Comparison of ENCODE assay signal across 19 cellular contexts in the genomic region with DNA sequence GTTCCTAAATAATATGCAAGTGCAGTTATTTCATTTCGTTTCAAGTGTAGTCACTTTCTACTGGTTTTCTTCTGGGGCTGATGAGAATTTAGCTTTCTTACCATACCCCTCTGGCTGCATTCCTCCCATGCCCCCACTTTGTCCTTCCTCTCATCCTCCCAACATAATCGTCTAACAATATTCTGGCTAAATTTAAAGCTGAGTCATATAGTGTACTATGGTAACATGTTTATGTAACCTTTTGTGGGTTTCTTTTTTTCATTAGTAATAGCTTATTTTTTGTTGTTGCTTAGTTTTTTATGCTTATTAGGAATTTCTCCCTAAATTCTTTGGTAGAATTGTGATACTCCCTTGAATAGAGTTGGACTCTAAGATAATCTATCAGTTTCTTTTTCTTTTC.
"Had no signal": no experiment of that assay in that cellular context is flagged by ENCODE, and none has a peak within 500 bp of the region (broad histone marks: within the 10 kb centered on the region; RNA-seq: fewer than 3 reads in every experiment).

No MANE protein-coding gene starts in this region.

- H3K27ac ChIP-seq: ascending aorta, cardiac muscle cell, right atrium auricular region, tibial nerve, VCaP had no signal

- H3K9me3 ChIP-seq: ascending aorta, right atrium auricular region, tibial nerve had no signal

- DNase-seq: activated CD4-positive, alpha-beta T cell treated with anti-CD3 and anti-CD28 coated beads for 1 hour; activated CD4-positive, alpha-beta T cell treated with anti-CD3 and anti-CD28 coated beads, Interleukin-2, amount 50 U/mL, for 4 hours; activated naive CD4-positive, alpha-beta T cell treated with anti-CD3 and anti-CD28 coated beads for 36 hours; foreskin fibroblast; kidney glomerular epithelial cell; mesendoderm; natural killer cell; nucleus accumbens; small intestine; stimulated activated CD4-positive, alpha-beta T cell treated with anti-CD3 and anti-CD28 coated beads, Interleukin-4, amount 100 ng/mL, for 24 hours; stimulated activated naive CD4-positive, alpha-beta T cell treated with Interleukin-2 at 50 U/mL for 16 hours; substantia nigra had no signal

- ATAC-seq: activated T-helper 17 cell treated with anti-CD3 and anti-CD28 coated beads, Interleukin-2, amount 50 U/mL, for 72 hours; esophagus mucosa; natural killer cell had no signal

- H3K36me3 ChIP-seq: ascending aorta, cardiac muscle cell, right atrium auricular region, tibial nerve had no signal

- H3K4me3 ChIP-seq: ascending aorta, cardiac muscle cell, right atrium auricular region, tibial nerve had no signal

- H3K27me3 ChIP-seq: ascending aorta, cardiac muscle cell, right atrium auricular region, tibial nerve had no signal
